Comparison of ENCODE assay signal across 19 cellular contexts in the genomic region with DNA sequence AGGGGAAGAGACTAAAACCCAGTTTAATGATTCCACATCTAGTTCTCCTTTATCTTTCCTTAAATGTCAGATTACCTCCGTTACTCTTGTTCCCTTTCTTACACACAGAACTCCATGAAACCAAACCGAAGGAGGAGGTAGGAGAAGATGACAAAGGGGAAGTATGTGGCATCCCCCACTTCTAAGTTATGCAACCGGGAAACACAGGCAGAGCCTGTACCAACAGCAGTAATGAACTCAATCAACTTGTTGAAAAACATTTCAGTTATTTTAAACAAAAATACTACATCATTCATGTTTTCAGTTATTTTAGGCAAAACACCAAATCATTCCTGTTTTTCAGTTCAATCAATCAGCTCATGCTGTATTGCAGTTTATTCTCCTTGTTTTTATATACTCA.
DNase-seq lines count a peak whose midpoint lies in the region; ATAC-seq and TF ChIP-seq lines count a peak whose summit lies in the region.
"Had no signal": no experiment of that assay in that cellular context is flagged by ENCODE, and none has a peak within 500 bp of the region (broad histone marks: within the 10 kb centered on the region; RNA-seq: fewer than 3 reads in every experiment).

No MANE protein-coding gene starts in this region.

- peak overlapping the region; percentile 41 for H3K4me2 ChIP-seq in hepatocyte
- no peak overlapping the region for H3K4me2 ChIP-seq in Karpas-422 (ENCODE audit: low read depth, low read length, poor library complexity, severe bottlenecking)
- H3K4me2 ChIP-seq: PC-9 had no signal

- H3K9me3 ChIP-seq in hepatocyte (ENCODE audit: low read depth) (no peaks in the 10 kb centered on the region), upper lobe of right lung (no peaks in the 10 kb centered on the region), Karpas-422 (ENCODE audit: low read length) (no peaks in the 10 kb centered on the region)
- H3K9me3 ChIP-seq: esophagus muscularis mucosa had no signal

- H3K27ac ChIP-seq in hepatocyte (peak overlapping the region; percentile 33), upper lobe of right lung (no peak overlapping the region), Karpas-422 (ENCODE audit: low read length) (no peak overlapping the region)
- H3K27ac ChIP-seq: esophagus muscularis mucosa, PC-9 had no signal

- no peak overlapping the region for H3K4me3 Mint-ChIP-seq in activated T-cell treated with anti-CD3 and anti-CD28 coated beads, Interleukin-2, amount 50 U/mL, for 72 hours
- H3K4me3 Mint-ChIP-seq: activated naive CD8-positive, alpha-beta T cell treated with anti-CD3 and anti-CD28 coated beads, Interleukin-2, amount 50 U/mL, for 24 hours; IgD-negative memory B cell; neural crest cell had no signal

- TF ChIP-seq CTCF in hepatocyte (IDR thresholded peaks at IDR 0.05; ENCODE audit: poor library complexity) (no peak), upper lobe of right lung (IDR thresholded peaks at IDR 0.05) (no peak)

- ATAC-seq in upper lobe of right lung (peak; percentile 78), left lobe of liver (no peak)
- no peak for ATAC-seq in activated T-cell treated with anti-CD3 and anti-CD28 coated beads, Interleukin-2, amount 50 U/mL, for 72 hours (replicated peaks in 1 of 2)
- ATAC-seq: activated naive CD8-positive, alpha-beta T cell treated with anti-CD3 and anti-CD28 coated beads, Interleukin-2, amount 50 U/mL, for 24 hours had no signal

- H3K9me2 ChIP-seq in hepatocyte (replicated peaks; ENCODE audit: insufficient read depth), result no peaks in the 10 kb centered on the region
- no peaks in the 10 kb centered on the region for H3K9me2 ChIP-seq in Karpas-422 (replicated peaks; ENCODE audit: insufficient read depth, low read length)

- no peaks in the 10 kb centered on the region for H3K36me3 ChIP-seq in hepatocyte (replicated peaks; ENCODE audit: insufficient read depth, low read depth)
- H3K36me3 ChIP-seq in upper lobe of right lung, result no peaks in the 10 kb centered on the region
- H3K36me3 ChIP-seq in Karpas-422 (ENCODE audit: insufficient read depth, low read length), result no peaks in the 10 kb centered on the region
- H3K36me3 ChIP-seq: esophagus muscularis mucosa had no signal

- H3K4me3 ChIP-seq in hepatocyte (no peak overlapping the region), upper lobe of right lung (no peak overlapping the region), Karpas-422 (ENCODE audit: low read length) (no peak overlapping the region)
- H3K4me3 ChIP-seq: esophagus muscularis mucosa, PC-9, skin epidermis had no signal

- H3K27me3 ChIP-seq in hepatocyte (no peaks in the 10 kb centered on the region), upper lobe of right lung (no peaks in the 10 kb centered on the region), Karpas-422 (ENCODE audit: low read length) (no peaks in the 10 kb centered on the region)
- H3K27me3 ChIP-seq: esophagus muscularis mucosa had no signal

- intact Hi-C loops in upper lobe of right lung (cut with DNase I), result no loop called here

- peak; percentile 75 for DNase-seq in SIG-M5 treated with dmso at 0.1 percent for 504 hours (lab: John Stamatoyannopoulos, UW; ENCODE audit: unreplicated experiment)
- no peak for DNase-seq in SIG-M5 (lab: John Stamatoyannopoulos, UW)
- DNase-seq in amniotic epithelial cell (ENCODE audit: low read depth), result peak; percentile 66
- DNase-seq in hepatocyte (ENCODE audit: low spot score), result no peak
- DNase-seq in upper lobe of right lung, result no peak
- DNase-seq in Karpas-422, result no peak
- no peak for DNase-seq in activated T-cell treated with anti-CD3 and anti-CD28 coated beads, Interleukin-2, amount 50 U/mL, for 72 hours
- no peak for DNase-seq in left lobe of liver (ENCODE audit: low spot score)
- DNase-seq: activated CD4-positive, alpha-beta T cell treated with anti-CD3 and anti-CD28 coated beads for 48 hours; activated naive CD8-positive, alpha-beta T cell treated with anti-CD3 and anti-CD28 coated beads, Interleukin-2, amount 50 U/mL, for 24 hours; cortex of kidney; mesendoderm; NCI-H1436 treated with DMSO at 0.1 percent for 48 hours; stimulated activated naive CD4-positive, alpha-beta T cell had no signal

- no peaks in the 10 kb centered on the region for H3K36me3 Mint-ChIP-seq in activated T-cell treated with anti-CD3 and anti-CD28 coated beads, Interleukin-2, amount 50 U/mL, for 72 hours (ENCODE audit: insufficient read depth in 2 of 2)
- H3K36me3 Mint-ChIP-seq: IgD-negative memory B cell had no signal

- no peaks in the 10 kb centered on the region for H3K9me3 Mint-ChIP-seq in activated T-cell treated with anti-CD3 and anti-CD28 coated beads, Interleukin-2, amount 50 U/mL, for 72 hours
- H3K9me3 Mint-ChIP-seq: activated naive CD8-positive, alpha-beta T cell treated with anti-CD3 and anti-CD28 coated beads, Interleukin-2, amount 50 U/mL, for 24 hours; IgD-negative memory B cell; neural crest cell had no signal

- H3K27me3 Mint-ChIP-seq in activated T-cell treated with anti-CD3 and anti-CD28 coated beads, Interleukin-2, amount 50 U/mL, for 72 hours (ENCODE audit: low read depth), result peaks cover 35% of the 10 kb centered on the region

- H3K4me1 ChIP-seq in hepatocyte (ENCODE audit: insufficient read depth) (peaks cover 12% of the 10 kb centered on the region), upper lobe of right lung (peaks cover 14% of the 10 kb centered on the region), Karpas-422 (ENCODE audit: low read length) (no peaks in the 10 kb centered on the region)

- H3K79me2 ChIP-seq in hepatocyte (no peaks in the 10 kb centered on the region), Karpas-422 (ENCODE audit: low read length) (no peaks in the 10 kb centered on the region)

- H2AFZ ChIP-seq in hepatocyte (no peak overlapping the region), Karpas-422 (ENCODE audit: low read length) (no peak overlapping the region)
- H2AFZ ChIP-seq: PC-9 had no signal

- no peak overlapping the region for H3K9ac ChIP-seq in Karpas-422 (ENCODE audit: low read length)

- no peak overlapping the region for H3K27ac Mint-ChIP-seq in activated T-cell treated with anti-CD3 and anti-CD28 coated beads, Interleukin-2, amount 50 U/mL, for 72 hours
- H3K27ac Mint-ChIP-seq: activated naive CD8-positive, alpha-beta T cell treated with anti-CD3 and anti-CD28 coated beads, Interleukin-2, amount 50 U/mL, for 24 hours; IgD-negative memory B cell had no signal

- H3K4me1 Mint-ChIP-seq in activated T-cell treated with anti-CD3 and anti-CD28 coated beads, Interleukin-2, amount 50 U/mL, for 72 hours (ENCODE audit: low read depth), result peaks cover 15% of the 10 kb centered on the region
- H3K4me1 Mint-ChIP-seq: IgD-negative memory B cell had no signal

- 55% methylated on average over 3 of the region's 3 CpGs for WGBS in hepatocyte (ENCODE audit: low lambda C conversion rate, missing lambda C conversion rate)

- H4K20me1 ChIP-seq in hepatocyte (ENCODE audit: insufficient read depth, poor library complexity, severe bottlenecking), result no peaks in the 10 kb centered on the region
- H4K20me1 ChIP-seq in Karpas-422 (ENCODE audit: insufficient read depth, low read depth, low read length), result no peaks in the 10 kb centered on the region

Comparison
In these comparisons a context has a peak if more than half of its experiments do, and no peak if none do; other contexts are left out.
1. DNase-seq: peak in SIG-M5 treated with dmso at 0.1 percent for 504 hours (single experiment) and amniotic epithelial cell (single experiment); none in SIG-M5 (single experiment), hepatocyte (single experiment), upper lobe of right lung (single experiment), Karpas-422 (single experiment), activated T-cell treated with anti-CD3 and anti-CD28 coated beads, Interleukin-2, amount 50 U/mL, for 72 hours (0 of 2) and left lobe of liver (single experiment).